ENCODE assay signal across 10 cellular contexts in the genomic region with DNA sequence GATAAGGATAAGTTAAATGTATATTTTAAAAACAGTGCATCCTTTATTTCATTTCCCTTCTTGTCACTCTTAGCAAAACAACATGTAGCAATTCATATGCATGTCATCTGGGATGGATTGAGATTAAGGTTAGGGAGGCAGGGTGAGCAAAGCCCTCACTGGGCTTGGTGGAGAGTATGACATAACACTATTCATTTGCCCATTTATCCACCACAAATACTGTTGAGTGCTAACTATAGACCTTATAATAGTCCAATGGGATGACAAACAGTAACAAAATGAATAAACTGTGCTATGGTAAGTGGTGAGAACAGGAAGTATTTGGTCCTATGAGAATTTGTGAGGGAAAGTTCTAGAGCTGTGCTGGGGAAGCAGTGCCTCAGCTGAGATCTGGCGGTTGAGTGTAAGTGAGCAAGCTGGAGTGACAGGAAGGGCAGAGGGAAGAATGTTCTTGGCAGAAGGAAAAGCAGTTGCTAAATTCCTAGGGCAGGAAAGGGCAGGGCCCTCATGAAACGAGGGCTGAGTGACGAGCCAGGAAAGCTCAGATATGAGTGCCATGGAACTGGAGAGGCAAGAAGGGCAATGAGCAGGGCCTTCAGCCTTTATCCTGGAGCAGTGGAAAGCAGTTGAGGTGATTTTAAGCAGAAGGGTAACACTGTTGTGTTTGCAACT. TPM values are rescaled to one million over a fixed set of nuclear protein-coding genes. Genes with fewer than 3 reads are reported as not detected.
DNase-seq lines count a peak whose midpoint lies in the region; ATAC-seq, FAIRE-seq and TF ChIP-seq lines count a peak whose summit lies in the region.
"Had no signal": no experiment of that assay in that cellular context is flagged by ENCODE, and none has a peak within 500 bp of the region (broad histone marks: within the 10 kb centered on the region; RNA-seq: fewer than 3 reads in every experiment).

No MANE protein-coding gene starts in this region.

- no peak for ATAC-seq in GM18909 (IDR thresholded peaks at IDR 0.05; ENCODE audit: poor library complexity, unreplicated experiment)
- ATAC-seq in GM21423 (IDR thresholded peaks at IDR 0.05; ENCODE audit: unreplicated experiment), result no peak

- H3K4me1 ChIP-seq in astrocyte (ENCODE audit: insufficient read depth, low read length), result peaks cover 6% of the 10 kb centered on the region

- no peak for FAIRE-seq in astrocyte (lab: Jason Lieb, UNC)

- H3K9me3 ChIP-seq in astrocyte (ENCODE audit: insufficient read depth, low read depth, low read length), result no peaks in the 10 kb centered on the region

- intact Hi-C loops in cardiac septum (cut with DNase I), result loop anchor here (10.0 kb wide), 1 partner anchor 112 kb away; no protein-coding TSS in a partner anchor

- H3K4me3 Mint-ChIP-seq in astrocyte (ENCODE audit: unreplicated experiment), result peak overlapping the region; percentile 9
- H3K4me3 Mint-ChIP-seq: CD4-positive, CD25-positive, alpha-beta regulatory T cell had no signal

- no peak overlapping the region for H3K27ac ChIP-seq in astrocyte (ENCODE audit: low read depth, low read length)

- DNase-seq in GM04503 (ENCODE audit: low read depth) (peak; percentile 2), astrocyte (ENCODE audit: low read depth) (peak; percentile 20), cardiac septum (ENCODE audit: low spot score) (peak; percentile 81), renal cortical epithelial cell (ENCODE audit: low read depth) (peak; percentile 9), NOMO-1 treated with dmso at 0.1 percent for 144 hours (lab: John Stamatoyannopoulos, UW; ENCODE audit: unreplicated experiment) (no peak), COLO668 (lab: John Stamatoyannopoulos, UW; ENCODE audit: unreplicated experiment) (no peak)
- DNase-seq: CD4-positive, CD25-positive, alpha-beta regulatory T cell; RPMI8226 had no signal

- peaks cover 14% of the 10 kb centered on the region for H3K36me3 Mint-ChIP-seq in astrocyte (ENCODE audit: low read depth, unreplicated experiment)

- no peak overlapping the region for H2AFZ ChIP-seq in astrocyte (ENCODE audit: low read depth, low read length)

- H3K4me1 Mint-ChIP-seq in astrocyte (ENCODE audit: low read depth, unreplicated experiment), result peaks cover 13% of the 10 kb centered on the region

- peak overlapping the region; percentile 0 for H3K27ac Mint-ChIP-seq in astrocyte (ENCODE audit: unreplicated experiment)
- H3K27ac Mint-ChIP-seq: CD4-positive, CD25-positive, alpha-beta regulatory T cell had no signal

- H3K4me2 ChIP-seq in astrocyte (ENCODE audit: low read length), result no peak overlapping the region

- no peak overlapping the region for H3K9ac ChIP-seq in astrocyte (ENCODE audit: low read length)

- no peaks in the 10 kb centered on the region for H3K27me3 Mint-ChIP-seq in astrocyte (ENCODE audit: low read depth, unreplicated experiment)
- H3K27me3 Mint-ChIP-seq: CD4-positive, CD25-positive, alpha-beta regulatory T cell had no signal

- H3K9me3 Mint-ChIP-seq in astrocyte (ENCODE audit: unreplicated experiment), result no peaks in the 10 kb centered on the region
- H3K9me3 Mint-ChIP-seq: CD4-positive, CD25-positive, alpha-beta regulatory T cell had no signal

- H3K4me3 ChIP-seq in astrocyte (ENCODE audit: insufficient read depth, low read depth, low read length), result no peak overlapping the region

- peaks cover 53% of the 10 kb centered on the region for H4K20me1 ChIP-seq in astrocyte (ENCODE audit: insufficient read depth, low read length)

- peaks cover 93% of the 10 kb centered on the region for H3K79me2 ChIP-seq in astrocyte (ENCODE audit: insufficient read depth, low read length)

- H3K27me3 ChIP-seq in astrocyte (ENCODE audit: insufficient read depth, low read length), result no peaks in the 10 kb centered on the region

- peaks cover 4% of the 10 kb centered on the region for H3K36me3 ChIP-seq in astrocyte (ENCODE audit: insufficient read depth, low read length)

- TF ChIP-seq CTCF in astrocyte (IDR thresholded peaks at IDR 0.05; ENCODE audit: insufficient read depth, low read depth, low read length), result no peak

RNA-seq across cellular contexts. Expression of a gene that starts 6.7 kb away (rescaled TPM):
- 127 and 132 TPM in 2 replicates for total RNA-seq in astrocyte
- total RNA-seq in cardiac septum, result 88.0 TPM
- total RNA-seq in renal cortical epithelial cell, result 79.9 and 94.3 TPM in 2 replicates

Comparison
In these comparisons a context has a peak if more than half of its experiments do, and no peak if none do; other contexts are left out.
1. DNase-seq: peak in GM04503 (single experiment), astrocyte (single experiment), cardiac septum (single experiment) and renal cortical epithelial cell (single experiment); none in NOMO-1 treated with dmso at 0.1 percent for 144 hours (single experiment) and COLO668 (single experiment).